Comparison of ENCODE assay signal across 8 cellular contexts in genomic region chr18:37537868-37538525, GRCh38. TPM values are rescaled to one million over a fixed set of nuclear protein-coding genes. Genes with fewer than 3 reads are reported as not detected.
DNase-seq lines count a peak whose midpoint lies in the region; ATAC-seq, FAIRE-seq and TF ChIP-seq lines count a peak whose summit lies in the region.

No MANE protein-coding gene starts in this region.

- H3K4me1 ChIP-seq in gastroesophageal sphincter (no peaks in the 10 kb centered on the region), pancreas (no peaks in the 10 kb centered on the region)

- no peak overlapping the region for H3K4me3 ChIP-seq in gastroesophageal sphincter
- no peak overlapping the region for H3K4me3 ChIP-seq in pancreas

- 49 to 100% methylated on average over 1 to 6 of the region's 23 CpGs for WGBS in gastroesophageal sphincter (ENCODE audit: low coverage in 1 of 2), 2 donors
- 10 to 11% methylated on average over 23 of the region's 23 CpGs for WGBS in pancreas, 2 donors

- TF ChIP-seq CTCF in gastroesophageal sphincter (IDR thresholded peaks at IDR 0.05) (peak in 3 of 4 experiments; percentile 82 to 90 (median 82)), pancreas (IDR thresholded peaks at IDR 0.05) (peak; percentile 77 to 88 (median 86))

- H3K9me3 ChIP-seq in gastroesophageal sphincter (no peaks in the 10 kb centered on the region), pancreas (no peaks in the 10 kb centered on the region)

- no peak overlapping the region for H3K27ac ChIP-seq in gastroesophageal sphincter
- no peak overlapping the region for H3K27ac ChIP-seq in pancreas

- no peak for TF ChIP-seq EP300 in gastroesophageal sphincter (IDR thresholded peaks at IDR 0.05)

- peaks cover 97% of the 10 kb centered on the region for H3K27me3 ChIP-seq in gastroesophageal sphincter
- peaks cover 0 to 10% (median 0%) of the 10 kb centered on the region in 4 donors for H3K27me3 ChIP-seq in pancreas

- ATAC-seq in GM19035 (IDR thresholded peaks at IDR 0.05; ENCODE audit: unreplicated experiment) (peak; percentile 91), HG03175 (IDR thresholded peaks at IDR 0.05; ENCODE audit: unreplicated experiment) (peak; percentile 67), gastroesophageal sphincter (peak; percentile 73), pancreas (peak; percentile 82 to 97 (median 92))

- no peak for FAIRE-seq in pancreas (lab: Jason Lieb, UNC)

- no peak for TF ChIP-seq POLR2A in gastroesophageal sphincter (IDR thresholded peaks at IDR 0.05)

- H3K36me3 ChIP-seq in gastroesophageal sphincter (no peaks in the 10 kb centered on the region), pancreas (no peaks in the 10 kb centered on the region)

- peak; percentile 24 for DNase-seq in CMK (ENCODE audit: low read depth)
- DNase-seq in NCI-H526 treated with DMSO at 0.1 percent for 48 hours (lab: John Stamatoyannopoulos, UW): peak; percentile 5
- peak; percentile 65 to 75 for DNase-seq in activated T-cell treated with anti-CD3 and anti-CD28 coated beads, Interleukin-2, amount 50 U/mL, for 48 hours
- peak; percentile 45 to 94 (median 80) for DNase-seq in pancreas
- no peak for DNase-seq in OCI-M2 (lab: John Stamatoyannopoulos, UW; ENCODE audit: unreplicated experiment)

- intact Hi-C loops in pancreas (cut with DNase I): loop anchor here in 1 of 3 donors (10.0 kb wide), 2 partner anchors 83 to 193 kb away; no protein-coding TSS in a partner anchor

RNA-seq across cellular contexts. Expression of gene CELF4, which starts 27.6 kb away (rescaled TPM):
- total RNA-seq in gastroesophageal sphincter (under 1 TPM; 0.32 to 0.81 (median 0.77) TPM), pancreas (1 to 10 TPM; 1.0 to 3.3 (median 2.4) TPM)
- polyA plus RNA-seq in pancreas: 1 to 10 TPM; 3.0 to 10.0 TPM
